Comparison of ENCODE assay signal across 1 cellular context in the genomic region with DNA sequence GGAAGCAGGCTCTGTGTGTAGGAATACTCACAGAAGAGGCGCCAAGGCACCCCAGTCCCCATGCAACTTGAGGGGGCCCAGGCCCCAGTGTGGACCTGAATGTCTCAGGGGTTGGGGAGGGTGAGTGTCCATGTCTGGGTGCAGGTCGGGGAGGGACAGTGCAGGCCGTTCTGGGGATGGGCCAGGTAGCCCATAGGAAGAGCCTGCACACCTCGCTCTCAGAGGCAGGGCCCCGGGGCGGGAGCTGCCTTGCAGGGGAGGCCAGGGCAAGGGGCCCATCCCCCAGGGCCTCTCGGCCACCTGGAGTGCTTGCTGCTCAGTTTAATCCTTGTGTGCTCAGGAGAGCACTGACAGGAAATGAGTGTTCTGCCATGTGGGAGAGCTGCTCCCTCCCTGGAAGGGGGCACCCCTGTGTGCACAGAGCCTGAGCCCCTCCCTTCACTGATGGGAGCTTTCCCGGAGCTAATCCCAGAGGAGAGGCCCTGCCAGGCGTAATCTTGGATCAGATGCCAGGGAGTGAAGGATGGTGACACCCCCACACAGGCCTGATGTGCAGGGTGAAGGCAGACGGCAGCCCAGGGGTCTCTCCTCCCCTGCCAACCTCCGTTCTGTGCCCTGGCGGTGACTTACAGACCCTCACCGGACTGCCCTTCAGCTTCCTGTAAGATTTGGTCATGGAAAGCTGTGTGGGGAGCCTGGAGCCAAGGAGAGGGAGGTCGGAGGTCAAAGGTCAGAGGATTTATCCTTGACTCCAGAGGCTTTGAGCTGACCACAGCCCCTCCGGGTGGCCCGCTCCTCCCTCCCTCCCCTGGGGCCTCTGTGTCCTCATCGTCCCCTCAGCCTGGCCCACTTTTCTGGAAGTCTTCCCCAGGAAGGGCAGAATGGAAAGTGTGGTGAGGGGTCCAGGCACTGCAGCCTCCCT.
TF ChIP-seq lines count a peak whose summit lies in the region.

No MANE protein-coding gene starts in this region.

TF ChIP-seq in K562, 482 proteins besides CTCF, POLR2A, EP300 and RAD21 (continued from another document):
- TF ChIP-seq CREB3L1 (IDR thresholded peaks at IDR 0.05; ENCODE audit: borderline replicate concordance, low read depth) = no peak
- TF ChIP-seq TGIF2 (CRISPR knock-in tag; IDR thresholded peaks at IDR 0.05) = no peak
- no peak for TF ChIP-seq NR4A1 (CRISPR knock-in tag; IDR thresholded peaks at IDR 0.05)
- TF ChIP-seq NR4A1 (tag; IDR thresholded peaks at IDR 0.05) = no peak
- peak; percentile 75 for TF ChIP-seq NR2C1 (IDR thresholded peaks at IDR 0.05)
- TF ChIP-seq NR2C1 (tag; IDR thresholded peaks at IDR 0.05) = peak; percentile 80
- no peak for TF ChIP-seq ARID4B (CRISPR knock-in tag; IDR thresholded peaks at IDR 0.05)
- TF ChIP-seq GATAD2A (IDR thresholded peaks at IDR 0.05) = no peak
- TF ChIP-seq NR2C2 (CRISPR knock-in tag; IDR thresholded peaks at IDR 0.05) = peak; percentile 80
- TF ChIP-seq NR2C2 (tag; IDR thresholded peaks at IDR 0.05) = peak; percentile 69
- TF ChIP-seq SMAD1 (IDR thresholded peaks at IDR 0.05; ENCODE audit: low read depth, low read length, partially characterized antibody) = no peak
